Comparison of ENCODE assay signal across 23 cellular contexts in the genomic region with DNA sequence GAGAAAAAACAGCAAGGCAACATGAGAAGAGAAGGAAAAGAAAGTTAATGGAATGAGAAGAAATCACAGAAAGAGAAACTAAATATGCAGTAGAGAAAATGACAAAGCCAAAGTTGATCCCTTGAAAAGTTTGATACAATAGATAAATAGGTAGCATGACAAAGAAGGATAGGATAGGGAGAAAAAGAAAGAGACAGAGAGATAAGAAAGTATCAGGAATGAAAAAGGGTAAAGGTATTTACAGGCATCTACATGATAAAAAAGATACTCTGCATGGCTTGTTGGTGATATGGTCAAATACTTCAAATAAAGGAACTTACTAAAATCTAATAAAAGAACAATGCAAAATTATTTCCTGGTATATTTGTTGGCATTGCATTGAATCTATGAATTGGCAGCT.
"Had no signal": no experiment of that assay in that cellular context is flagged by ENCODE, and none has a peak within 500 bp of the region (broad histone marks: within the 10 kb centered on the region; RNA-seq: fewer than 3 reads in every experiment).

No MANE protein-coding gene starts in this region.

- H3K4me1 Mint-ChIP-seq: IgD-negative memory B cell had no signal

- H3K4me3 ChIP-seq: K562, SJSA1, SK-N-MC had no signal

- H3K9me3 ChIP-seq: SJSA1 had no signal

- H3K4me3 Mint-ChIP-seq: IgD-negative memory B cell had no signal

- H3K27ac ChIP-seq: HL-60, KMS-11, SJSA1, SK-N-MC had no signal

- H3K27ac Mint-ChIP-seq: IgD-negative memory B cell had no signal

- H3K4me1 ChIP-seq: SJSA1 had no signal

- H3K4me2 ChIP-seq: KMS-11 had no signal

- H3K36me3 ChIP-seq: SJSA1 had no signal

- H3K9ac ChIP-seq: KMS-11 had no signal

- DNase-seq: Kasumi-1, MV-4-11, NCI-H1048, NCI-H1105 treated with DMSO at 0.1 percent for 48 hours, NCI-H1417 treated with DMSO at 0.1 percent for 48 hours, NCI-H146, NCI-H1694 treated with DMSO at 0.1 percent for 48 hours, NCI-H1930, NCI-H2081, NCI-H2107, NCI-H2227 treated with DMSO at 0.1 percent for 48 hours, NCI-H524 treated with DMSO at 0.1 percent for 48 hours, NCI-H69, NCI-H774, Right ventricle myocardium superior, RPMI8226, SIG-M5 had no signal

- H3K36me3 Mint-ChIP-seq: IgD-negative memory B cell had no signal

- H3K27me3 ChIP-seq: SJSA1 had no signal

- ATAC-seq: K562 had no signal

- H3K27me3 Mint-ChIP-seq: IgD-negative memory B cell had no signal
